In genomic region chr10:101354584-101355070, GRCh38 we compare ENCODE assay signal across 8 cellular contexts. TPM values are rescaled to one million over a fixed set of nuclear protein-coding genes. Genes with fewer than 3 reads are reported as not detected.
DNase-seq lines count a peak whose midpoint lies in the region; ATAC-seq and TF ChIP-seq lines count a peak whose summit lies in the region.

No MANE protein-coding gene starts in this region.

- H3K27me3 ChIP-seq in mesendoderm (ENCODE audit: insufficient read depth, low read length, poor library complexity), result no peaks in the 10 kb centered on the region
- no peaks in the 10 kb centered on the region for H3K27me3 ChIP-seq in aorta (ENCODE audit: control insufficient read depth in 1 of 2, insufficient read depth in 2 of 2, low read length in 1 of 2)

- peak; percentile 40 for ATAC-seq in aorta (ENCODE audit: low FRiP score)

- H3K79me2 ChIP-seq in mesendoderm (ENCODE audit: control insufficient read depth, insufficient read depth, low read length), result no peaks in the 10 kb centered on the region

- H2BK5ac ChIP-seq in mesendoderm (ENCODE audit: low read length), result peak overlapping the region; percentile 36

- H3K4me1 ChIP-seq in mesendoderm (ENCODE audit: control insufficient read depth, low read depth, low read length), result no peaks in the 10 kb centered on the region
- H3K4me1 ChIP-seq in aorta (ENCODE audit: control insufficient read depth in 1 of 2, insufficient read depth in 2 of 2, low read length in 2 of 2), result no peaks in the 10 kb centered on the region

- H2BK120ac ChIP-seq in mesendoderm (ENCODE audit: low read depth, low read length), result no peak overlapping the region

- no peak for TF ChIP-seq CTCF in GM12875 (IDR thresholded peaks at IDR 0.05; ENCODE audit: borderline replicate concordance, insufficient read depth, low read depth, low read length)
- no peak for TF ChIP-seq CTCF in GM20000 (IDR thresholded peaks at IDR 0.05; ENCODE audit: extremely low read depth, missing control alignments)

- intact Hi-C loops in aorta (cut with DNase I), result loop anchor here in 1 of 2 donors (10.0 kb wide), 1 partner anchor 110 kb away; no protein-coding TSS in a partner anchor

- no peak overlapping the region for H2BK15ac ChIP-seq in mesendoderm (replicated peaks; ENCODE audit: low read depth)

- no peak overlapping the region for H4K5ac ChIP-seq in mesendoderm (ENCODE audit: low read length)

- H3K4ac ChIP-seq in mesendoderm (ENCODE audit: low read depth, low read length), result no peak overlapping the region

- H2AK5ac ChIP-seq in mesendoderm (ENCODE audit: low read length), result no peak overlapping the region

- H3K9ac ChIP-seq in mesendoderm (ENCODE audit: low read length), result peak overlapping the region; percentile 71

- peak overlapping the region; percentile 99 for H3K56ac ChIP-seq in mesendoderm (ENCODE audit: low read length)

- peak; percentile 22 for DNase-seq in LHCN-M2 (ENCODE audit: low read depth)
- DNase-seq in cerebellum (ENCODE audit: low spot score), result peak; percentile 28
- DNase-seq in mesendoderm, result no peak
- DNase-seq in aorta, result no peak
- DNase-seq in GM20000 (ENCODE audit: low spot score), result no peak
- DNase-seq in Ammon's horn (ENCODE audit: low spot score), result no peak
- DNase-seq in SIG-M5 (lab: John Stamatoyannopoulos, UW), result no peak

- H3K36me3 ChIP-seq in mesendoderm (ENCODE audit: control insufficient read depth, insufficient read depth, low read length) (no peaks in the 10 kb centered on the region), aorta (ENCODE audit: control insufficient read depth in 1 of 2, insufficient read depth in 2 of 2, low read length in 1 of 2) (no peaks in the 10 kb centered on the region)

- H3K4me3 ChIP-seq in GM12875 (ENCODE audit: low read depth, low read length) (peak overlapping the region; percentile 69), mesendoderm (ENCODE audit: low read length) (peak overlapping the region; percentile 22), aorta (ENCODE audit: low read length in 2 of 2) (peak overlapping the region; percentile 68 to 69)

- H3K18ac ChIP-seq in mesendoderm (ENCODE audit: low read length), result peak overlapping the region; percentile 72

- no peak overlapping the region for H4K8ac ChIP-seq in mesendoderm (ENCODE audit: low read depth, low read length)

- peak overlapping the region; percentile 10 for H3K4me2 ChIP-seq in mesendoderm (ENCODE audit: low read length)

- H3K9me3 ChIP-seq in aorta (ENCODE audit: control insufficient read depth, low read length), result no peaks in the 10 kb centered on the region

- no peaks in the 10 kb centered on the region for H3K79me1 ChIP-seq in mesendoderm (ENCODE audit: low read length)

- H3K23ac ChIP-seq in mesendoderm (ENCODE audit: low read length), result no peak overlapping the region

- H3K27ac ChIP-seq in mesendoderm (ENCODE audit: low read depth, low read length) (peak overlapping the region; percentile 94), aorta (ENCODE audit: low read depth in 1 of 2, low read length in 2 of 2) (no peak overlapping the region)

- no CpG with 5 or more reads among the region's 9 CpGs for WGBS in mesendoderm (ENCODE audit: extremely low coverage, insufficient coverage, low lambda C conversion rate)
- WGBS in aorta, 2 donors, result 1% methylated on average over 9 of the region's 9 CpGs

RNA-seq across cellular contexts. Expression of gene BTRC, which starts 0.7 kb away (rescaled TPM):
- 7.2 and 8.3 TPM in 2 replicates for total RNA-seq in LHCN-M2 (2014; rRNA removed)
- polyA plus RNA-seq in LHCN-M2 (2012), result 4.9 TPM
- total RNA-seq in cerebellum, result 36.3 TPM
- polyA plus RNA-seq in mesendoderm (2013, experiment 1 of 2), result 8.4 TPM
- 8.6 TPM for polyA plus RNA-seq in mesendoderm (2013, experiment 2 of 2)
- total RNA-seq in aorta, result 10 to 100 TPM; 16.6 to 21.0 TPM
- polyA plus RNA-seq in aorta, result 1 to 10 TPM; 4.4 to 5.0 TPM

Comparison
In these comparisons a context has a peak if more than half of its experiments do, and no peak if none do; other contexts are left out.
1. DNase-seq: peak in LHCN-M2 (single experiment) and cerebellum (single experiment); none in mesendoderm (single experiment), aorta (0 of 2), GM20000 (single experiment), Ammon's horn (single experiment) and SIG-M5 (single experiment).
2. Peak in every context shown above with its lines, with median percentiles within 50 percentile points of each other: H3K4me3 ChIP-seq.